ENCODE assay signal across 17 cellular contexts in the genomic region with DNA sequence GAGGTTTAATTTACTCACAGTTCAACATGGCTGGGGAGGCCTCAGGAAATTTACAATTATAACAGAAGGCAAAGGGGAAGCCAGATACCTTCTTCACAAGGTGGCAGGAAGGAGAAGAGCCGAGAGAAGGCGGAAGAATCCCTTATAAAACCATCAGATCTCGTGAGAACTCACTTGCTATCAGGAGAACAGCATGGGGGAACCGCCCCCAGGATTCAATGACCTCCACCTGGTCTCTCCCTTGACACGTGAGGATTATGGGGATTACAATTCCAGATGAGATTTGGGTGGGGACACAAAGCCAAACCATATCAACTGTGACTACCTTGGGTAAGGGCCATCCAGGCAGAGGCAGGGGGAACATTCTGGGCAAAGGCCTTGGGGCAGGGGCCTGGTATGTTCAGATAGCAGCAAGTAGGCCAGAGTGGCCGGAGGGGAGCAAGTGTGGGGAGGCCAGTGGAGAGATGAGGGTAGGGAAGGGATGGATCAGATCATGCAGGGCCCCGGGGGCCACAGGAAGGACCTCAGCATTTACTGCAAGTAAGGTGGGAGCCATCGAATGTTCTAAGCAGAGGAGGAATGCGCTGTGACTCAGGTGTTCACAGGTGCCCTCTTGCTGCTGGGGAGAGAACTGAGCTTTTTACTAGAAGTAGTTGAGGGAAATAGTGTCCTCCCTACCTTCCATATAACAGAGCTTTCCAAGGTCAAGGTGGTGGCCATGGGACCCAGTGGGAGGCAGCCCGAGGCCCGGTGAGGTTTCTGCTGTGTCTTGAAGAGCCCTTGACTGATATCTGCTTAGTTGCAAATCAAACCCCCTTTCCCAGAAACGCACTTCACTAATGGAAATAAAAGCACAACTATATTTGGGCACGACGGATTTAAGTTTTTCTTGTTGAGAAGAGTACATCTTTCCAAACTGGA. TPM values are rescaled to one million over a fixed set of nuclear protein-coding genes. Genes with fewer than 3 reads are reported as not detected.
DNase-seq lines count a peak whose midpoint lies in the region; ATAC-seq, FAIRE-seq and TF ChIP-seq lines count a peak whose summit lies in the region.
"Had no signal": no experiment of that assay in that cellular context is flagged by ENCODE, and none has a peak within 500 bp of the region (broad histone marks: within the 10 kb centered on the region; RNA-seq: fewer than 3 reads in every experiment).

No MANE protein-coding gene starts in this region.

- no peak overlapping the region for H3K27ac ChIP-seq in astrocyte (ENCODE audit: low read depth, low read length)
- H3K27ac ChIP-seq: adrenal gland, C4-2B, psoas muscle had no signal

- in situ Hi-C loops in GM13977 (cut with MboI; ENCODE audit: low pct_unique_long_range_greater_than_20kb, low sequenced_read_pairs, unreplicated experiment) = no loop called here
- in situ Hi-C loops in HAP-1 (cut with MboI; ENCODE audit: low sequenced_read_pairs) = no loop called here

- no peak overlapping the region for H3K9ac ChIP-seq in astrocyte (ENCODE audit: low read length)

- H3K4me3 Mint-ChIP-seq in astrocyte (ENCODE audit: unreplicated experiment) = no peak overlapping the region
- H3K4me3 Mint-ChIP-seq in natural killer cell = no peak overlapping the region
- H3K4me3 Mint-ChIP-seq in stimulated activated naive CD8-positive, alpha-beta T cell treated with anti-CD3 and anti-CD28 coated beads, Interleukin-15, amount 100 ng/mL, for 72 hours = no peak overlapping the region
- H3K4me3 Mint-ChIP-seq in osteocyte (ENCODE audit: unreplicated experiment) = no peak overlapping the region

- H3K79me2 ChIP-seq in astrocyte (ENCODE audit: insufficient read depth, low read length) = no peaks in the 10 kb centered on the region

- H3K36me3 ChIP-seq in astrocyte (ENCODE audit: insufficient read depth, low read length) = no peaks in the 10 kb centered on the region
- H3K36me3 ChIP-seq in HAP-1 (replicated peaks) = no peaks in the 10 kb centered on the region
- H3K36me3 ChIP-seq: adrenal gland had no signal

- H3K4me3 ChIP-seq in astrocyte (ENCODE audit: insufficient read depth, low read depth, low read length) (no peak overlapping the region), HAP-1 (no peak overlapping the region)
- H3K4me3 ChIP-seq: adrenal gland, mucosa of descending colon, psoas muscle had no signal

- ATAC-seq in natural killer cell = no peak
- ATAC-seq in stimulated activated naive CD8-positive, alpha-beta T cell treated with anti-CD3 and anti-CD28 coated beads, Interleukin-15, amount 100 ng/mL, for 72 hours = no peak
- ATAC-seq: mucosa of descending colon, psoas muscle had no signal

- no peaks in the 10 kb centered on the region for H3K36me3 Mint-ChIP-seq in astrocyte (ENCODE audit: low read depth, unreplicated experiment)
- no peaks in the 10 kb centered on the region for H3K36me3 Mint-ChIP-seq in natural killer cell
- H3K36me3 Mint-ChIP-seq in osteocyte (ENCODE audit: unreplicated experiment) = no peaks in the 10 kb centered on the region

- H3K27me3 Mint-ChIP-seq in astrocyte (ENCODE audit: low read depth, unreplicated experiment) = peaks cover 4% of the 10 kb centered on the region
- no peaks in the 10 kb centered on the region for H3K27me3 Mint-ChIP-seq in natural killer cell (ENCODE audit: low read depth in 2 of 2)
- peaks cover 48% of the 10 kb centered on the region for H3K27me3 Mint-ChIP-seq in stimulated activated naive CD8-positive, alpha-beta T cell treated with anti-CD3 and anti-CD28 coated beads, Interleukin-15, amount 100 ng/mL, for 72 hours
- no peaks in the 10 kb centered on the region for H3K27me3 Mint-ChIP-seq in osteocyte (ENCODE audit: unreplicated experiment)

- intact Hi-C loops in natural killer cell (cut with micrococcal nuclease) = no loop called here

- H3K4me2 ChIP-seq in astrocyte (ENCODE audit: low read length) = no peak overlapping the region

- no peaks in the 10 kb centered on the region for H3K9me3 Mint-ChIP-seq in astrocyte (ENCODE audit: unreplicated experiment)
- no peaks in the 10 kb centered on the region for H3K9me3 Mint-ChIP-seq in natural killer cell
- no peaks in the 10 kb centered on the region for H3K9me3 Mint-ChIP-seq in stimulated activated naive CD8-positive, alpha-beta T cell treated with anti-CD3 and anti-CD28 coated beads, Interleukin-15, amount 100 ng/mL, for 72 hours
- no peaks in the 10 kb centered on the region for H3K9me3 Mint-ChIP-seq in osteocyte (ENCODE audit: unreplicated experiment)

- peak; percentile 25 for TF ChIP-seq CTCF in GM13977 (IDR thresholded peaks at IDR 0.05; ENCODE audit: extremely low read depth, insufficient read depth, missing control alignments)
- no peak for TF ChIP-seq CTCF in astrocyte (IDR thresholded peaks at IDR 0.05; ENCODE audit: insufficient read depth, low read depth, low read length)
- TF ChIP-seq CTCF in natural killer cell (IDR thresholded peaks at IDR 0.05) = no peak
- no peak for TF ChIP-seq CTCF in osteocyte (IDR thresholded peaks at IDR 0.05)

- H3K4me1 Mint-ChIP-seq in astrocyte (ENCODE audit: low read depth, unreplicated experiment) (peaks cover 2% of the 10 kb centered on the region), natural killer cell (peaks cover 41 to 47% of the 10 kb centered on the region in 2 donors), osteocyte (ENCODE audit: unreplicated experiment) (peaks cover 38% of the 10 kb centered on the region)
- H3K4me1 Mint-ChIP-seq in stimulated activated naive CD8-positive, alpha-beta T cell treated with anti-CD3 and anti-CD28 coated beads, Interleukin-15, amount 100 ng/mL, for 72 hours = peaks cover 26% of the 10 kb centered on the region

- H3K4me1 ChIP-seq in astrocyte (ENCODE audit: insufficient read depth, low read length) (peaks cover 11% of the 10 kb centered on the region), HAP-1 (no peaks in the 10 kb centered on the region)
- H3K4me1 ChIP-seq: psoas muscle had no signal

- H2AFZ ChIP-seq in astrocyte (ENCODE audit: low read depth, low read length) = no peak overlapping the region

- H4K20me1 ChIP-seq in astrocyte (ENCODE audit: insufficient read depth, low read length) = no peaks in the 10 kb centered on the region

- FAIRE-seq in astrocyte (lab: Jason Lieb, UNC) = no peak

- peak; percentile 31 for DNase-seq in CD1c-positive myeloid dendritic cell (ENCODE audit: extremely low spot score)
- no peak for DNase-seq in GM13977 (ENCODE audit: low spot score)
- no peak for DNase-seq in astrocyte (ENCODE audit: low read depth)
- DNase-seq in natural killer cell = no peak
- no peak for DNase-seq in HAP-1 (ENCODE audit: low spot score in 2 of 2)
- DNase-seq in stimulated activated naive CD8-positive, alpha-beta T cell treated with anti-CD3 and anti-CD28 coated beads, Interleukin-15, amount 100 ng/mL, for 72 hours = no peak
- no peak for DNase-seq in stimulated activated CD4-positive, alpha-beta T cell treated with anti-CD3 and anti-CD28 coated beads, Interleukin-2, amount 100 ng/mL, for 48 hours
- DNase-seq in osteocyte (ENCODE audit: extremely low spot score, unreplicated experiment) = no peak
- DNase-seq: activated CD4-positive, CD25-positive, alpha-beta regulatory T cell treated with anti-CD3 and anti-CD28 coated beads, Interleukin-2, amount 50 U/mL, for 72 hours; activated T-cell treated with anti-CD3 and anti-CD28 coated beads, Interleukin-2, amount 50 U/mL, for 1 hour; adrenal gland; cortex of kidney; NCI-H1930; psoas muscle had no signal

- H3K9me3 ChIP-seq in astrocyte (ENCODE audit: insufficient read depth, low read depth, low read length) (no peaks in the 10 kb centered on the region), HAP-1 (no peaks in the 10 kb centered on the region)
- H3K9me3 ChIP-seq: adrenal gland, mucosa of descending colon, psoas muscle had no signal

- H3K27ac Mint-ChIP-seq in astrocyte (ENCODE audit: unreplicated experiment) (peak overlapping the region; percentile 31), natural killer cell (peak overlapping the region; percentile 44 to 90), osteocyte (ENCODE audit: unreplicated experiment) (no peak overlapping the region)
- peak overlapping the region in 1 of 2 donors; percentile 63 for H3K27ac Mint-ChIP-seq in stimulated activated naive CD8-positive, alpha-beta T cell treated with anti-CD3 and anti-CD28 coated beads, Interleukin-15, amount 100 ng/mL, for 72 hours

- H3K27me3 ChIP-seq in astrocyte (ENCODE audit: insufficient read depth, low read length) (no peaks in the 10 kb centered on the region), HAP-1 (ENCODE audit: low read depth) (no peaks in the 10 kb centered on the region)
- H3K27me3 ChIP-seq: adrenal gland had no signal

RNA-seq across cellular contexts. Expression of gene RAB3D, which starts 18.0 kb away (rescaled TPM):
- 8.0 and 14.4 TPM in 2 replicates for total RNA-seq in astrocyte
- 10 to 100 TPM; 14.3 to 20.0 (median 15.7) TPM for total RNA-seq in natural killer cell
- 2.6 and 4.3 TPM in 2 replicates for total RNA-seq in osteocyte

RNA-seq across cellular contexts. Expression of gene TMEM205, which starts 24.6 kb away (rescaled TPM):
- total RNA-seq in astrocyte = 45.0 and 46.0 TPM in 2 replicates
- 10 to 100 TPM; 25.0 to 29.9 (median 29.5) TPM for total RNA-seq in natural killer cell
- total RNA-seq in osteocyte = 57.4 and 64.1 TPM in 2 replicates

RNA-seq across cellular contexts. Expression of gene CCDC159, which starts 24.9 kb away (rescaled TPM):
- total RNA-seq in astrocyte (11.8 and 14.8 TPM in 2 replicates), natural killer cell (10 to 100 TPM; 86.9 to 94.9 (median 91.8) TPM), osteocyte (22.4 and 28.1 TPM in 2 replicates)

RNA-seq across cellular contexts. Expression of gene TSPAN16, which starts 25.5 kb away (rescaled TPM):
- total RNA-seq in astrocyte = not detected in 2 replicates
- not detected for total RNA-seq in natural killer cell
- total RNA-seq in osteocyte = not detected in 2 replicates
- total RNA-seq: adrenal gland, fibroblast of lung, mucosa of descending colon, psoas muscle had no signal

RNA-seq across cellular contexts. Expression of gene PLPPR2, which starts 33.8 kb away (rescaled TPM):
- 37.8 and 46.6 TPM in 2 replicates for total RNA-seq in astrocyte
- total RNA-seq in natural killer cell = 10 to 100 TPM; 13.3 to 21.1 (median 16.1) TPM
- total RNA-seq in osteocyte = 51.9 and 55.8 TPM in 2 replicates
